25 cellular contexts compared by ENCODE assay signal in genomic region chr2:235413084-235413483, GRCh38.
"Had no signal": no experiment of that assay in that cellular context is flagged by ENCODE, and none has a peak within 500 bp of the region (broad histone marks: within the 10 kb centered on the region; RNA-seq: fewer than 3 reads in every experiment).

No MANE protein-coding gene starts in this region.

- H3K36me3 ChIP-seq: ascending aorta, Peyer's patch had no signal

- H3K4me3 ChIP-seq: ascending aorta, Peyer's patch had no signal

- H3K4me1 ChIP-seq: ascending aorta, Peyer's patch had no signal

- DNase-seq: activated B cell treated with CpG ODN at 0.5 μM for 24 hours; activated CD4-positive, alpha-beta T cell treated with anti-CD3 and anti-CD28 coated beads for 1 hour; activated CD4-positive, alpha-beta T cell treated with anti-CD3 and anti-CD28 coated beads, Interleukin-2, amount 10 ng/mL, durations not matched to agents 24 days and 14 days; activated CD4-positive, alpha-beta T cell treated with anti-CD3 and anti-CD28 coated beads, Interleukin-2, amount 50 U/mL, for 48 hours; activated CD8-positive, alpha-beta memory T cell treated with anti-CD3 and anti-CD28 coated beads, Interleukin-2, amount 10 ng/mL, durations not matched to agents 7 days and 5 days; activated effector memory CD4-positive, alpha-beta T cell treated with anti-CD3 and anti-CD28 coated beads, Interleukin-2, amount 50 U/mL, for 16 hours; activated naive CD4-positive, alpha-beta T cell treated with Interleukin-2 at 50 U/mL for 16 hours; activated naive CD8-positive, alpha-beta T cell treated with anti-CD3 and anti-CD28 coated beads, Interleukin-2, amount 50 U/mL, for 24 hours; activated T-cell treated with anti-CD3 and anti-CD28 coated beads, Interleukin-2, amount 50 U/mL, for 4 hours; amniotic stem cell; KG1; NCI-H1048; NCI-H146; NCI-H1930; NCI-H2107; NCI-H2171 treated with DMSO at 0.1 percent for 48 hours; NCI-H345; NCI-H510A treated with DMSO at 0.1 percent for 48 hours; NCI-H69; Peyer's patch; SHP77 treated with DMSO at 0.1 percent for 48 hours; T-helper 17 cell; T-helper 9 cell had no signal

- H3K27ac ChIP-seq: ascending aorta, Peyer's patch, RWPE1 had no signal

- H3K9me3 ChIP-seq: ascending aorta, Peyer's patch had no signal

- H3K27me3 ChIP-seq: ascending aorta, Peyer's patch had no signal
